ENCODE assay signal across 8 cellular contexts in genomic region chr17:57902117-57902799, GRCh38. TPM values are rescaled to one million over a fixed set of nuclear protein-coding genes. Genes with fewer than 3 reads are reported as not detected.
DNase-seq lines count a peak whose midpoint lies in the region; ATAC-seq and TF ChIP-seq lines count a peak whose summit lies in the region.

No MANE protein-coding gene starts in this region.

- peaks cover 91 to 100% (median 97%) of the 10 kb centered on the region in 10 experiments for H3K4me1 ChIP-seq in BLaER1 treated with 17β-estradiol and CSF1 and Interleukin-3, amounts not matched to agents 10 nM and 100 nM
- H3K4me1 ChIP-seq in esophagus (ENCODE audit: control insufficient read depth in 2 of 2, insufficient read depth in 2 of 2, low read length in 1 of 2) = peaks cover 21 to 57% of the 10 kb centered on the region in 2 donors

- 52 to 63% methylated on average over 13 of the region's 13 CpGs for WGBS in esophagus, 2 donors
- whole genome bisulfite sequencing in lower leg skin, 2 donors = 66 to 71% methylated on average over 13 of the region's 13 CpGs

- H3K9ac ChIP-seq in BLaER1 treated with 17β-estradiol and CSF1 and Interleukin-3, amounts not matched to agents 10 nM and 100 nM = peak overlapping the region; percentile 61 to 80 (median 70); a peak in 19 of 22 replicates

- TF ChIP-seq CTCF in type B pancreatic cell (conservative IDR thresholded peaks at IDR 0.05) (no peak), lower leg skin (IDR thresholded peaks at IDR 0.05) (no peak)

- TF ChIP-seq POLR2A in lower leg skin (IDR thresholded peaks at IDR 0.05) = no peak

- peak overlapping the region; percentile 45 for H3K4me3 Mint-ChIP-seq in type B pancreatic cell

- ATAC-seq in GM19328 (IDR thresholded peaks at IDR 0.05; ENCODE audit: unreplicated experiment) = peak; percentile 45
- peak; percentile 67 for ATAC-seq in HG03378 (IDR thresholded peaks at IDR 0.05; ENCODE audit: unreplicated experiment)

- H3K27ac Mint-ChIP-seq in type B pancreatic cell = peak overlapping the region; percentile 93

- peak overlapping the region in 4 of 10 experiments; percentile 3 to 47 (median 18); a peak in 3 of 20 replicates for H3K4me3 ChIP-seq in BLaER1 treated with 17β-estradiol and CSF1 and Interleukin-3, amounts not matched to agents 10 nM and 100 nM
- no peak overlapping the region for H3K4me3 ChIP-seq in esophagus (ENCODE audit: low read depth in 1 of 2, low read length in 2 of 2)
- no peak overlapping the region for H3K4me3 ChIP-seq in lower leg skin (ENCODE audit: low read depth, poor library complexity, severe bottlenecking)

- no peak for DNase-seq in type B pancreatic cell (ENCODE audit: extremely low spot score, unreplicated experiment)
- no peak for DNase-seq in DMS 273 (lab: John Stamatoyannopoulos, UW; ENCODE audit: unreplicated experiment)
- no peak for DNase-seq in posterior vena cava (ENCODE audit: low spot score)
- DNase-seq in lower leg skin (ENCODE audit: low spot score in 2 of 2) = no peak

- no peaks in the 10 kb centered on the region for H4K20me1 ChIP-seq in BLaER1 treated with 17β-estradiol and CSF1 and Interleukin-3, amounts not matched to agents 10 nM and 100 nM

- H3K4me2 ChIP-seq in BLaER1 treated with 17β-estradiol and CSF1 and Interleukin-3, amounts not matched to agents 10 nM and 100 nM = peak overlapping the region; percentile 84 to 98 (median 93)

- H3K27me3 Mint-ChIP-seq in type B pancreatic cell = peaks cover 3% of the 10 kb centered on the region

- H3K9me3 ChIP-seq in BLaER1 treated with 17β-estradiol and CSF1 and Interleukin-3, amounts not matched to agents 10 nM and 100 nM (replicated peaks in 1 of 11) = no peaks in the 10 kb centered on the region
- no peaks in the 10 kb centered on the region for H3K9me3 ChIP-seq in esophagus (ENCODE audit: control insufficient read depth in 2 of 2, insufficient read depth in 1 of 2, low read depth in 1 of 2, low read length in 1 of 2)

- H3K9me3 Mint-ChIP-seq in type B pancreatic cell = no peaks in the 10 kb centered on the region

- peaks cover 68% of the 10 kb centered on the region for H3K4me1 Mint-ChIP-seq in type B pancreatic cell (ENCODE audit: unreplicated experiment)

- H3K27ac ChIP-seq in BLaER1 treated with 17β-estradiol and CSF1 and Interleukin-3, amounts not matched to agents 10 nM and 100 nM = peak overlapping the region; percentile 79 to 96 (median 86); a peak in 21 of 22 replicates
- peak overlapping the region; percentile 92 to 98 for H3K27ac ChIP-seq in esophagus (ENCODE audit: low read depth in 2 of 2, low read length in 1 of 2)

- no peaks in the 10 kb centered on the region for H3K27me3 ChIP-seq in BLaER1 treated with 17β-estradiol and CSF1 and Interleukin-3, amounts not matched to agents 10 nM and 100 nM
- no peaks in the 10 kb centered on the region for H3K27me3 ChIP-seq in esophagus (ENCODE audit: control insufficient read depth in 1 of 2, insufficient read depth in 2 of 2, low read length in 2 of 2)

- H3K36me3 Mint-ChIP-seq in type B pancreatic cell = peaks cover 5% of the 10 kb centered on the region

- intact Hi-C loops in posterior vena cava (cut with DNase I) (no loop called here), lower leg skin (cut with DNase I; ENCODE audit: low total_unique reads) (no loop called here)

- no peaks in the 10 kb centered on the region for H3K36me3 ChIP-seq in BLaER1 treated with 17β-estradiol and CSF1 and Interleukin-3, amounts not matched to agents 10 nM and 100 nM
- H3K36me3 ChIP-seq in esophagus (ENCODE audit: control insufficient read depth in 2 of 2, insufficient read depth in 2 of 2, low read length in 1 of 2) = no peaks in the 10 kb centered on the region

RNA-seq across cellular contexts. Expression of gene MRPS23, which starts 52.4 kb away (rescaled TPM):
- polyA plus RNA-seq in esophagus = 10 to 100 TPM in 1 of 2 donors, 1 to 10 TPM in 1; 6.5 to 29.2 TPM
- total RNA-seq in type B pancreatic cell (ENCODE audit: low replicate concordance) = 35.5 and 46.9 TPM in 2 replicates
- total RNA-seq in posterior vena cava = 10 to 100 TPM; 25.2 to 26.5 TPM
- total RNA-seq in lower leg skin = 10 to 100 TPM; 12.2 to 17.8 (median 15.0) TPM

RNA-seq across cellular contexts. Expression of gene CUEDC1, which starts 53.0 kb away (rescaled TPM):
- polyA plus RNA-seq in esophagus = 10 to 100 TPM; 19.9 to 31.1 TPM
- total RNA-seq in type B pancreatic cell (ENCODE audit: low replicate concordance) = 29.8 and 31.3 TPM in 2 replicates
- total RNA-seq in posterior vena cava = 10 to 100 TPM; 42.3 to 43.6 TPM
- total RNA-seq in lower leg skin = 10 to 100 TPM in 3 of 4 donors, 1 to 10 TPM in 1; 7.5 to 14.3 (median 12.7) TPM
